Comparison of ENCODE assay signal across 1 cellular context in genomic region chr16:48479955-48480354, GRCh38.
TF ChIP-seq lines count a peak whose summit lies in the region.

No MANE protein-coding gene starts in this region.

TF ChIP-seq in HepG2, 621 proteins besides CTCF, POLR2A, EP300 and RAD21 (continued from another document and continues in another):
- TF ChIP-seq ZBED4 (CRISPR knock-in tag; IDR thresholded peaks at IDR 0.05; ENCODE audit: borderline replicate concordance), result peak; percentile 43; the same call in 1 of the 2 replicates
- peak; percentile 58; the same call in 1 of the 2 replicates for TF ChIP-seq ZNF331 (CRISPR knock-in tag; IDR thresholded peaks at IDR 0.05)
- TF ChIP-seq CHD4 (IDR thresholded peaks at IDR 0.05; ENCODE audit: borderline replicate concordance, low read length), result no peak
- TF ChIP-seq FOXJ3 (CRISPR knock-in tag; IDR thresholded peaks at IDR 0.05; ENCODE audit: borderline replicate concordance), result peak; percentile 64; the same call in 1 of the 2 replicates
- TF ChIP-seq RORA (CRISPR knock-in tag; IDR thresholded peaks at IDR 0.05), result no peak
- TF ChIP-seq ZNF772 (CRISPR knock-in tag; IDR thresholded peaks at IDR 0.05), result no peak
- TF ChIP-seq ARID4A (CRISPR knock-in tag; IDR thresholded peaks at IDR 0.05; ENCODE audit: borderline replicate concordance), result peak; percentile 26; the same call in 1 of the 2 replicates
- TF ChIP-seq ZNF414 (CRISPR knock-in tag; IDR thresholded peaks at IDR 0.05), result peak; percentile 69; the same call in 1 of the 2 replicates
- no peak for TF ChIP-seq DDIT3 (CRISPR knock-in tag; IDR thresholded peaks at IDR 0.05)
- peak; percentile 66; the same call in 1 of the 2 replicates for TF ChIP-seq FOXK2 (IDR thresholded peaks at IDR 0.05)
- TF ChIP-seq ZSCAN30 (CRISPR knock-in tag; IDR thresholded peaks at IDR 0.05), result no peak
- peak; percentile 77 for TF ChIP-seq RARA (CRISPR knock-in tag; IDR thresholded peaks at IDR 0.05)
- TF ChIP-seq TCF7 (IDR thresholded peaks at IDR 0.05; ENCODE audit: low read depth), result 0 out of 2 replicates have a peak, but pooled peaks have one; percentile 26
- TF ChIP-seq GFI1 (CRISPR knock-in tag; IDR thresholded peaks at IDR 0.05; ENCODE audit: borderline replicate concordance), result peak; percentile 50; the same call in 1 of the 2 replicates
- TF ChIP-seq CREB3 (CRISPR knock-in tag; IDR thresholded peaks at IDR 0.05), result no peak
- TF ChIP-seq MIER3 (CRISPR knock-in tag; IDR thresholded peaks at IDR 0.05; ENCODE audit: borderline replicate concordance), result peak; percentile 94; the same call in 1 of the 2 replicates
- TF ChIP-seq THAP11 (CRISPR knock-in tag; IDR thresholded peaks at IDR 0.05), result peak; percentile 70; the same call in 1 of the 2 replicates
- no peak for TF ChIP-seq HCFC1 (IDR thresholded peaks at IDR 0.05; ENCODE audit: low read depth, low read length)
- TF ChIP-seq ZMAT5 (CRISPR knock-in tag; IDR thresholded peaks at IDR 0.05; ENCODE audit: borderline replicate concordance, low read depth), result no peak
- TF ChIP-seq ZFP36L2 (CRISPR knock-in tag; IDR thresholded peaks at IDR 0.05), result no peak
- peak; percentile 60; the same call in 1 of the 2 replicates for TF ChIP-seq MEF2D (CRISPR knock-in tag; IDR thresholded peaks at IDR 0.05)
- TF ChIP-seq HOXA5 (CRISPR knock-in tag; IDR thresholded peaks at IDR 0.05), result 0 out of 2 replicates have a peak, but pooled peaks have one; percentile 37
- peak; percentile 30; the same call in 1 of the 2 replicates for TF ChIP-seq MYPOP (CRISPR knock-in tag; IDR thresholded peaks at IDR 0.05)
- TF ChIP-seq SOX6 (IDR thresholded peaks at IDR 0.05), result no peak
- TF ChIP-seq SOX6 (CRISPR knock-in tag; IDR thresholded peaks at IDR 0.05), result peak; percentile 84
- TF ChIP-seq GATAD2A (CRISPR knock-in tag; IDR thresholded peaks at IDR 0.05), result peak; percentile 97
- no peak for TF ChIP-seq ZNF33B (CRISPR knock-in tag; IDR thresholded peaks at IDR 0.05)
- peak; percentile 81 for TF ChIP-seq ATF7 (IDR thresholded peaks at IDR 0.05)
- TF ChIP-seq ATF7 (CRISPR knock-in tag; IDR thresholded peaks at IDR 0.05), result no peak
- TF ChIP-seq ZNF510 (CRISPR knock-in tag; IDR thresholded peaks at IDR 0.05; ENCODE audit: low read depth), result no peak
- peak; percentile 28; the same call in 1 of the 2 replicates for TF ChIP-seq IRF2 (CRISPR knock-in tag; IDR thresholded peaks at IDR 0.05)
- no peak; the same call in 1 of the 2 replicates for TF ChIP-seq CREM (IDR thresholded peaks at IDR 0.05)
- no peak for TF ChIP-seq CREM (CRISPR knock-in tag; IDR thresholded peaks at IDR 0.05)
- no peak for TF ChIP-seq MYC (CRISPR knock-in tag; IDR thresholded peaks at IDR 0.05; ENCODE audit: borderline replicate concordance)
- 0 out of 2 replicates have a peak, but pooled peaks have one; percentile 48 for TF ChIP-seq NFIC (IDR thresholded peaks at IDR 0.05; ENCODE audit: low read length)
- TF ChIP-seq ATF1 (CRISPR knock-in tag; IDR thresholded peaks at IDR 0.05), result no peak
- TF ChIP-seq SETDB1 (CRISPR knock-in tag; IDR thresholded peaks at IDR 0.05; ENCODE audit: borderline replicate concordance), result no peak
- TF ChIP-seq YEATS4 (CRISPR knock-in tag; IDR thresholded peaks at IDR 0.05; ENCODE audit: borderline replicate concordance), result no peak
- TF ChIP-seq JUND (CRISPR knock-in tag; IDR thresholded peaks at IDR 0.05), result 0 out of 2 replicates have a peak, but pooled peaks have one; percentile 34
- TF ChIP-seq FOXP1 (IDR thresholded peaks at IDR 0.05), result no peak
- peak; percentile 81 for TF ChIP-seq FOXP1 (CRISPR knock-in tag; IDR thresholded peaks at IDR 0.05)
- 0 out of 2 replicates have a peak, but pooled peaks have one; percentile 36 for TF ChIP-seq SNAPC5 (CRISPR knock-in tag; IDR thresholded peaks at IDR 0.05; ENCODE audit: borderline replicate concordance)
- TF ChIP-seq ZC3H13 (CRISPR knock-in tag; IDR thresholded peaks at IDR 0.05), result no peak
- no peak for TF ChIP-seq ZNF451 (CRISPR knock-in tag; IDR thresholded peaks at IDR 0.05)
- no peak for TF ChIP-seq NAIF1 (CRISPR knock-in tag; IDR thresholded peaks at IDR 0.05; ENCODE audit: borderline replicate concordance)
- 0 out of 2 replicates have a peak, but pooled peaks have one; percentile 52 for TF ChIP-seq ZNF850 (CRISPR knock-in tag; conservative IDR thresholded peaks at IDR 0.05)
- TF ChIP-seq DZIP1 (CRISPR knock-in tag; IDR thresholded peaks at IDR 0.05), result no peak
- no peak for TF ChIP-seq ZNF569 (CRISPR knock-in tag; IDR thresholded peaks at IDR 0.05; ENCODE audit: borderline replicate concordance)
- peak; percentile 86 for TF ChIP-seq ZBTB21 (CRISPR knock-in tag; IDR thresholded peaks at IDR 0.05)
- TF ChIP-seq TBL1XR1 (IDR thresholded peaks at IDR 0.05; ENCODE audit: borderline replicate concordance, low read length, partially characterized antibody), result peak; percentile 91
- TF ChIP-seq ZNF614 (CRISPR knock-in tag; IDR thresholded peaks at IDR 0.05; ENCODE audit: borderline replicate concordance), result 0 out of 2 replicates have a peak, but pooled peaks have one; percentile 37
- TF ChIP-seq LCORL (IDR thresholded peaks at IDR 0.05), result no peak
- peak; percentile 74 for TF ChIP-seq LCORL (CRISPR knock-in tag; IDR thresholded peaks at IDR 0.05)
- TF ChIP-seq FOXK1 (CRISPR knock-in tag; IDR thresholded peaks at IDR 0.05; ENCODE audit: borderline replicate concordance, low read depth), result peak; percentile 96
